13 cellular contexts compared by ENCODE assay signal in the genomic region with DNA sequence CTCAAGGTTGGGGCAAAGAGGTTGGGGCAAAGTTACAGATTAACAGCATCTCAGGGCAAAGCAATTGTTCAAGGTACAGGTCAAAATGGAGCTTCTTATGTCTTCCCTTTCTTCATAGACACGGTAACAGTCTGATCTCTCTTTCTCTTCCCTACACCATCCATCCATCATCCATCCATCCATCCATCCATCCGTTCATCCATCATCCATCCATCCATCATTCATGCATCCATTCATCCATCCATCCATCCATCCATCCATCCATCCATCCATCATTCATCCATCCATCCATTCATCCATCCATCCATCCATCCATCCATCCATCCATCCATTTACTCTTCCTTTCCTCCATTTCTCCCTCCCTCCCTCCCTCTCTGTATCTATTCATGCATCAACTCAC. TPM values are rescaled to one million over a fixed set of nuclear protein-coding genes. Genes with fewer than 3 reads are reported as not detected.
"Had no signal": no experiment of that assay in that cellular context is flagged by ENCODE, and none has a peak within 500 bp of the region (broad histone marks: within the 10 kb centered on the region; RNA-seq: fewer than 3 reads in every experiment).

No MANE protein-coding gene starts in this region.

RNA-seq across cellular contexts. Expression of a gene that starts 32.5 kb away (rescaled TPM):
- total RNA-seq: activated CD4-positive, alpha-beta memory T cell treated with anti-CD3 and anti-CD28 coated beads for 36 hours; activated CD4-positive, alpha-beta T cell treated with anti-CD3 and anti-CD28 coated beads, Interleukin-2, amount 10 ng/mL, durations not matched to agents 24 days and 14 days; activated CD8-positive, alpha-beta memory T cell treated with anti-CD3 and anti-CD28 coated beads for 36 hours; activated CD8-positive, alpha-beta T cell treated with anti-CD3 and anti-CD28 coated beads for 36 hours; activated CD8-positive, alpha-beta T cell treated with anti-CD3 and anti-CD28 coated beads, Interleukin-2, amount 10 ng/mL, durations not matched to agents 7 days and 5 days had no signal

RNA-seq across cellular contexts. Expression of a gene that starts 37.2 kb away (rescaled TPM):
- total RNA-seq: activated B cell treated with CpG ODN at 0.5 μM for 24 hours; activated CD4-positive, alpha-beta memory T cell treated with anti-CD3 and anti-CD28 coated beads, Interleukin-2, amount 10 ng/mL, durations not matched to agents 7 days and 5 days; activated CD4-positive, alpha-beta T cell treated with anti-CD3 and anti-CD28 coated beads for 36 hours; activated CD4-positive, alpha-beta T cell treated with anti-CD3 and anti-CD28 coated beads, Interleukin-2, amount 10 ng/mL, durations not matched to agents 24 days and 14 days; activated CD4-positive, alpha-beta T cell treated with anti-CD3 and anti-CD28 coated beads, Interleukin-2, amount 10 ng/mL, durations not matched to agents 7 days and 5 days; activated CD8-positive, alpha-beta memory T cell treated with anti-CD3 and anti-CD28 coated beads for 36 hours; activated CD8-positive, alpha-beta memory T cell treated with anti-CD3 and anti-CD28 coated beads, Interleukin-2, amount 10 ng/mL, durations not matched to agents 7 days and 5 days; activated CD8-positive, alpha-beta T cell treated with anti-CD3 and anti-CD28 coated beads for 36 hours; activated CD8-positive, alpha-beta T cell treated with anti-CD3 and anti-CD28 coated beads, Interleukin-2, amount 10 ng/mL, durations not matched to agents 7 days and 5 days; T-helper 1 cell treated with Interleukin-12 subunit alpha and Interleukin-12 subunit beta and Interleukin-4 antibody, amounts not matched to agents 30 ng/mL and 1 ng/mL, for 36 hours; T-helper 17 cell; T-helper 2 cell treated with Interferon-gamma antibody and Interleukin-4, amounts not matched to agents 100 ng/mL and 5 ng/mL, for 36 hours had no signal
